8 cellular contexts compared by ENCODE assay signal in the genomic region with DNA sequence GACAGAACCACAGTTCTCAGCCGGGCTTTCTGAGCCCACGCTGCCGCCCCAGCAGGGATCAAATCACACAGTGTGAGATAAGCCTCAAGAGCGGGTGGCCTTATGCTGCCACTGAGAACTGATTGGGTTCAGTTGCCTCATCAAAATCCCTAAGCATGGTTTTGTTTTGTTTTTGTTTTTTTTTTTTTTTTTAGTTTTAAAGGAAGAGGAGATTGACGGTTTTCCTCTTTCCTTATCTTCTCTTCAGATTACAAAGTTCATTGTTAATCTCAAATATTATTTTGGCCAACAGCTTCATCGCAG. TPM values are rescaled to one million over a fixed set of nuclear protein-coding genes. Genes with fewer than 3 reads are reported as not detected.
DNase-seq lines count a peak whose midpoint lies in the region; ATAC-seq and TF ChIP-seq lines count a peak whose summit lies in the region.

No MANE protein-coding gene starts in this region.

- H3K9me3 Mint-ChIP-seq in activated B cell treated with CpG ODN at 0.5 μM for 24 hours, result no peaks in the 10 kb centered on the region
- no peaks in the 10 kb centered on the region for H3K9me3 Mint-ChIP-seq in stimulated activated effector memory CD8-positive, alpha-beta T cell treated with anti-CD3 and anti-CD28 coated beads, Interleukin-12 subunit alpha, Interleukin-12 subunit beta, amount 100 ng/mL, for 72 hours

- H3K4me1 Mint-ChIP-seq in activated B cell treated with CpG ODN at 0.5 μM for 24 hours, result peaks cover 30% of the 10 kb centered on the region
- peaks cover 46% of the 10 kb centered on the region for H3K4me1 Mint-ChIP-seq in stimulated activated effector memory CD8-positive, alpha-beta T cell treated with anti-CD3 and anti-CD28 coated beads, Interleukin-12 subunit alpha, Interleukin-12 subunit beta, amount 100 ng/mL, for 72 hours

- intact Hi-C loops in activated B cell treated with CpG ODN at 0.5 μM for 24 hours (cut with micrococcal nuclease), result loop anchor here (1.0 to 10.0 kb wide), 12 partner anchors 18 to 1908 kb away; a partner anchor contains a TSS

- peak overlapping the region; percentile 99 for H3K27ac Mint-ChIP-seq in activated B cell treated with CpG ODN at 0.5 μM for 24 hours
- H3K27ac Mint-ChIP-seq in stimulated activated effector memory CD8-positive, alpha-beta T cell treated with anti-CD3 and anti-CD28 coated beads, Interleukin-12 subunit alpha, Interleukin-12 subunit beta, amount 100 ng/mL, for 72 hours, result peak overlapping the region; percentile 99

- H3K27me3 ChIP-seq in right atrium auricular region, result no peaks in the 10 kb centered on the region

- TF ChIP-seq CTCF in activated B cell treated with CpG ODN at 0.5 μM for 24 hours (IDR thresholded peaks at IDR 0.05), result no peak
- TF ChIP-seq CTCF in right atrium auricular region (IDR thresholded peaks at IDR 0.05), result no peak

- no peak for DNase-seq in activated B cell treated with CpG ODN at 0.5 μM for 24 hours
- DNase-seq in right atrium auricular region (ENCODE audit: low spot score), result no peak
- DNase-seq in stimulated activated effector memory CD8-positive, alpha-beta T cell treated with anti-CD3 and anti-CD28 coated beads, Interleukin-12 subunit alpha, Interleukin-12 subunit beta, amount 100 ng/mL, for 72 hours (ENCODE audit: low spot score in 2 of 2), result no peak
- no peak for DNase-seq in activated gamma-delta T cell (lab: John Stamatoyannopoulos, UW)
- no peak for DNase-seq in SIG-M5 (lab: John Stamatoyannopoulos, UW)
- DNase-seq in amygdala (lab: John Stamatoyannopoulos, UW), result no peak

- H3K27ac ChIP-seq in right atrium auricular region, result peak overlapping the region; percentile 94 to 98

- no peaks in the 10 kb centered on the region for H3K9me3 ChIP-seq in right atrium auricular region

- H3K27me3 Mint-ChIP-seq in activated B cell treated with CpG ODN at 0.5 μM for 24 hours, result no peaks in the 10 kb centered on the region

- peaks cover 22% of the 10 kb centered on the region for H3K36me3 ChIP-seq in right atrium auricular region

- CTCF ChIA-PET in activated B cell treated with CpG ODN at 0.5 μM for 24 hours (lab: Charles Lee), result interaction anchor here (0.9 to 1.9 kb wide), 2 partner anchors 47 to 64 kb away, joined by 4 to 7 read pairs; no protein-coding TSS in a partner anchor

- peaks cover 0 to 9% of the 10 kb centered on the region in 2 donors for H3K4me1 ChIP-seq in right atrium auricular region

- ATAC-seq in GM18858 (IDR thresholded peaks at IDR 0.05; ENCODE audit: unreplicated experiment), result peak; percentile 15
- peak; percentile 22 for ATAC-seq in HG02840 (IDR thresholded peaks at IDR 0.05; ENCODE audit: low FRiP score, unreplicated experiment)
- ATAC-seq in activated B cell treated with CpG ODN at 0.5 μM for 24 hours (ENCODE audit: low read depth), result peak; percentile 24
- peak; percentile 53 for ATAC-seq in stimulated activated effector memory CD8-positive, alpha-beta T cell treated with anti-CD3 and anti-CD28 coated beads, Interleukin-12 subunit alpha, Interleukin-12 subunit beta, amount 100 ng/mL, for 72 hours

- peak overlapping the region; percentile 75 to 91 for H3K4me3 ChIP-seq in right atrium auricular region

- H3K36me3 Mint-ChIP-seq in activated B cell treated with CpG ODN at 0.5 μM for 24 hours (ENCODE audit: low read depth), result peaks cover 40% of the 10 kb centered on the region
- peaks cover 59% of the 10 kb centered on the region for H3K36me3 Mint-ChIP-seq in stimulated activated effector memory CD8-positive, alpha-beta T cell treated with anti-CD3 and anti-CD28 coated beads, Interleukin-12 subunit alpha, Interleukin-12 subunit beta, amount 100 ng/mL, for 72 hours

- POLR2A ChIA-PET in activated B cell treated with CpG ODN at 0.5 μM for 24 hours (lab: Charles Lee), result interaction anchor here (0.5 to 2.7 kb wide), 20 partner anchors 10 to 1079 kb away, joined by 3 to 22 read pairs (median 6); a partner anchor contains a TSS

- H3K4me3 Mint-ChIP-seq in activated B cell treated with CpG ODN at 0.5 μM for 24 hours, result peak overlapping the region; percentile 99
- peak overlapping the region; percentile 86 for H3K4me3 Mint-ChIP-seq in stimulated activated effector memory CD8-positive, alpha-beta T cell treated with anti-CD3 and anti-CD28 coated beads, Interleukin-12 subunit alpha, Interleukin-12 subunit beta, amount 100 ng/mL, for 72 hours

RNA-seq across cellular contexts. Expression of a gene that starts 0.6 kb away (rescaled TPM):
- total RNA-seq in activated B cell treated with CpG ODN at 0.5 μM for 24 hours, result 20.7 and 24.0 TPM in 2 replicates
- 10 to 100 TPM; 23.1 to 36.4 TPM for total RNA-seq in right atrium auricular region
